Comparison of ENCODE assay signal across 1 cellular context in the genomic region with DNA sequence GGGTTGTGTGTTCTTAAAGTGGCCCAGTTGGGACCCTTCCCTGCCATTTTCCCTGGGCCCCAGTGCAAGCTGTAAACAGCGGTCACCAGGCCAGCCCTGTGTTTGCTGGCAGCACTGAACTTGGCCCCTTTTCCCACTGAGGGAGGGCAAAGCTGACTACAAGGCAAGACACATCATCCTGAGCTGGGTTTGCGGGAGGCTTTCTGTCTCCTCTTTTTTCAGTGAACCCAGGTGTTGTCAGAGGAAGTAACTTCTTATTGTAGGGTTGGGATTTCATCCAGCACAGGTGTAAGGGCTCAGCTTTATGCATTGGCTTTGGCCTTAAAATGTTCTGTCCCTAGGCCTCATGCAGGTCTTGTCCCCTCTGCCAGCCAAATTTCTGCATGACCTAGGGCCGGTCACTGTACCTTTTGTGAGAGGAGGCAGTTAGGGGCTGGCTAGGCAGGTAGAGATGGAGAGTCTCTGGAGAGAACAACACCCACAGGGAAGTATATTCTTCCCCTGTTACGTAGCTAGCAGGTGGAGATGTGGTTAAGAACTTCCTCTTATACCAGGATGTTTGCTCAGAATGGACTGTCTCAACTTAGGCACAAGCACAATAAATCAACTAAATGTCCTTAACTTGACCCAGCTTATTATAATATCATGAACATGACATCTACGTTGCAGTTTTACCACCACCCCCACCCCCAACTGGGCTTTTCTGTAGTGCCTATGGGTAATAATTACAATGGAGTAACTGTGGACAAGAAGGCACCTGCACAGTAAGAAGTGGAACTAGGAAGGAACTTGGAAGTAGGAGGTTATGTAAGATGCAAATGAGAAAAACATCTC.
TF ChIP-seq lines count a peak whose summit lies in the region.

No MANE protein-coding gene starts in this region.

TF ChIP-seq in GM12878, 131 proteins besides CTCF, POLR2A, EP300 and RAD21 (continued from another document and continues in another):
- peak; percentile 72; the same call in 1 of the 2 replicates for TF ChIP-seq SMARCA5 (IDR thresholded peaks at IDR 0.05)
- no peak for TF ChIP-seq BRCA1 (IDR thresholded peaks at IDR 0.05; ENCODE audit: low read depth, low read length)
- TF ChIP-seq USF1 (IDR thresholded peaks at IDR 0.05; ENCODE audit: borderline replicate concordance, extremely low read length, insufficient read depth, low read depth, low read length), result no peak
- no peak for TF ChIP-seq RB1 (IDR thresholded peaks at IDR 0.05; ENCODE audit: borderline replicate concordance)
- no peak for TF ChIP-seq CBX5 (IDR thresholded peaks at IDR 0.05; ENCODE audit: low read depth)
- no peak for TF ChIP-seq MYB (IDR thresholded peaks at IDR 0.05; ENCODE audit: borderline replicate concordance, low read depth, low read length)
- TF ChIP-seq MEF2A (IDR thresholded peaks at IDR 0.05; ENCODE audit: insufficient read depth, low read depth, low read length), result peak; percentile 65; the same call in 1 of the 2 replicates
- TF ChIP-seq RBBP5 (conservative IDR thresholded peaks at IDR 0.05), result no peak
- no peak for TF ChIP-seq NRF1 (conservative IDR thresholded peaks at IDR 0.05; ENCODE audit: low read depth, low read length)
- TF ChIP-seq MYC (IDR thresholded peaks at IDR 0.05; ENCODE audit: insufficient read depth, insufficient read length, insufficient replicate concordance, low read length, severe bottlenecking), result no peak
- TF ChIP-seq, protein P1, sequence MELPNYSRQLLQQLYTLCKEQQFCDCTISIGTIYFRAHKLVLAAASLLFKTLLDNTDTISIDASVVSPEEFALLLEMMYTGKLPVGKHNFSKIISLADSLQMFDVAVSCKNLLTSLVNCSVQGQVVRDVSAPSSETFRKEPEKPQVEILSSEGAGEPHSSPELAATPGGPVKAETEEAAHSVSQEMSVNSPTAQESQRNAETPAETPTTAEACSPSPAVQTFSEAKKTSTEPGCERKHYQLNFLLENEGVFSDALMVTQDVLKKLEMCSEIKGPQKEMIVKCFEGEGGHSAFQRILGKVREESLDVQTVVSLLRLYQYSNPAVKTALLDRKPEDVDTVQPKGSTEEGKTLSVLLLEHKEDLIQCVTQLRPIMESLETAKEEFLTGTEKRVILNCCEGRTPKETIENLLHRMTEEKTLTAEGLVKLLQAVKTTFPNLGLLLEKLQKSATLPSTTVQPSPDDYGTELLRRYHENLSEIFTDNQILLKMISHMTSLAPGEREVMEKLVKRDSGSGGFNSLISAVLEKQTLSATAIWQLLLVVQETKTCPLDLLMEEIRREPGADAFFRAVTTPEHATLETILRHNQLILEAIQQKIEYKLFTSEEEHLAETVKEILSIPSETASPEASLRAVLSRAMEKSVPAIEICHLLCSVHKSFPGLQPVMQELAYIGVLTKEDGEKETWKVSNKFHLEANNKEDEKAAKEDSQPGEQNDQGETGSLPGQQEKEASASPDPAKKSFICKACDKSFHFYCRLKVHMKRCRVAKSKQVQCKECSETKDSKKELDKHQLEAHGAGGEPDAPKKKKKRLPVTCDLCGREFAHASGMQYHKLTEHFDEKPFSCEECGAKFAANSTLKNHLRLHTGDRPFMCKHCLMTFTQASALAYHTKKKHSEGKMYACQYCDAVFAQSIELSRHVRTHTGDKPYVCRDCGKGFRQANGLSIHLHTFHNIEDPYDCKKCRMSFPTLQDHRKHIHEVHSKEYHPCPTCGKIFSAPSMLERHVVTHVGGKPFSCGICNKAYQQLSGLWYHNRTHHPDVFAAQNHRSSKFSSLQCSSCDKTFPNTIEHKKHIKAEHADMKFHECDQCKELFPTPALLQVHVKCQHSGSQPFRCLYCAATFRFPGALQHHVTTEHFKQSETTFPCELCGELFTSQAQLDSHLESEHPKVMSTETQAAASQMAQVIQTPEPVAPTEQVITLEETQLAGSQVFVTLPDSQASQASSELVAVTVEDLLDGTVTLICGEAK (IDR thresholded peaks at IDR 0.05; ENCODE audit: borderline replicate concordance), result no peak
- TF ChIP-seq NFXL1 (IDR thresholded peaks at IDR 0.05; ENCODE audit: borderline replicate concordance), result no peak
- TF ChIP-seq HDGF (IDR thresholded peaks at IDR 0.05), result no peak
- 0 out of 4 replicates have a peak, but pooled peaks of 1 of the 2 experiments have one; percentile 25 for TF ChIP-seq SRF (IDR thresholded peaks at IDR 0.05; ENCODE audit: low read depth in 2 of 2, low read length in 2 of 2)
- no peak for TF ChIP-seq CEBPB (IDR thresholded peaks at IDR 0.05; ENCODE audit: borderline replicate concordance in 1 of 2, low read depth in 2 of 2, low read length in 2 of 2)
- peak; percentile 89 for TF ChIP-seq CBFB (IDR thresholded peaks at IDR 0.05; ENCODE audit: low read depth)
- no peak for TF ChIP-seq EZH2 (IDR thresholded peaks at IDR 0.05; ENCODE audit: borderline replicate concordance, control insufficient read depth, low read depth, low read length)
- peak; percentile 54; the same call in 1 of the 2 replicates for TF ChIP-seq MTA3 (IDR thresholded peaks at IDR 0.05; ENCODE audit: borderline replicate concordance, low read length)
- TF ChIP-seq EED (IDR thresholded peaks at IDR 0.05; ENCODE audit: low read depth), result peak; percentile 92
- TF ChIP-seq POU2F2 (IDR thresholded peaks at IDR 0.05; ENCODE audit: borderline replicate concordance, low read depth, low read length), result peak; percentile 64; the same call in 1 of the 3 replicates
- TF ChIP-seq IKZF1 (conservative IDR thresholded peaks at IDR 0.05), result peak; percentile 94
- TF ChIP-seq EGR1 (IDR thresholded peaks at IDR 0.05; ENCODE audit: borderline replicate concordance in 1 of 2, low read depth in 2 of 2, low read length in 2 of 2), result no peak; a peak in 1 of 3 replicates
- no peak for TF ChIP-seq TCF3 (IDR thresholded peaks at IDR 0.05; ENCODE audit: borderline replicate concordance, insufficient read depth, low read depth, low read length)
- TF ChIP-seq RAD51 (IDR thresholded peaks at IDR 0.05), result no peak
- TF ChIP-seq MXI1 (IDR thresholded peaks at IDR 0.05; ENCODE audit: low read depth, low read length), result no peak
- peak; percentile 25; the same call in 1 of the 2 replicates for TF ChIP-seq IRF4 (IDR thresholded peaks at IDR 0.05; ENCODE audit: low read depth, low read length)
- TF ChIP-seq USF2 (IDR thresholded peaks at IDR 0.05; ENCODE audit: borderline replicate concordance, low read depth, low read length), result no peak
- no peak for TF ChIP-seq RELA (IDR thresholded peaks at IDR 0.05; ENCODE audit: borderline replicate concordance, partially characterized antibody)
- TF ChIP-seq TCF12 (IDR thresholded peaks at IDR 0.05; ENCODE audit: low read depth, low read length), result peak; percentile 85
- TF ChIP-seq, protein P2, sequence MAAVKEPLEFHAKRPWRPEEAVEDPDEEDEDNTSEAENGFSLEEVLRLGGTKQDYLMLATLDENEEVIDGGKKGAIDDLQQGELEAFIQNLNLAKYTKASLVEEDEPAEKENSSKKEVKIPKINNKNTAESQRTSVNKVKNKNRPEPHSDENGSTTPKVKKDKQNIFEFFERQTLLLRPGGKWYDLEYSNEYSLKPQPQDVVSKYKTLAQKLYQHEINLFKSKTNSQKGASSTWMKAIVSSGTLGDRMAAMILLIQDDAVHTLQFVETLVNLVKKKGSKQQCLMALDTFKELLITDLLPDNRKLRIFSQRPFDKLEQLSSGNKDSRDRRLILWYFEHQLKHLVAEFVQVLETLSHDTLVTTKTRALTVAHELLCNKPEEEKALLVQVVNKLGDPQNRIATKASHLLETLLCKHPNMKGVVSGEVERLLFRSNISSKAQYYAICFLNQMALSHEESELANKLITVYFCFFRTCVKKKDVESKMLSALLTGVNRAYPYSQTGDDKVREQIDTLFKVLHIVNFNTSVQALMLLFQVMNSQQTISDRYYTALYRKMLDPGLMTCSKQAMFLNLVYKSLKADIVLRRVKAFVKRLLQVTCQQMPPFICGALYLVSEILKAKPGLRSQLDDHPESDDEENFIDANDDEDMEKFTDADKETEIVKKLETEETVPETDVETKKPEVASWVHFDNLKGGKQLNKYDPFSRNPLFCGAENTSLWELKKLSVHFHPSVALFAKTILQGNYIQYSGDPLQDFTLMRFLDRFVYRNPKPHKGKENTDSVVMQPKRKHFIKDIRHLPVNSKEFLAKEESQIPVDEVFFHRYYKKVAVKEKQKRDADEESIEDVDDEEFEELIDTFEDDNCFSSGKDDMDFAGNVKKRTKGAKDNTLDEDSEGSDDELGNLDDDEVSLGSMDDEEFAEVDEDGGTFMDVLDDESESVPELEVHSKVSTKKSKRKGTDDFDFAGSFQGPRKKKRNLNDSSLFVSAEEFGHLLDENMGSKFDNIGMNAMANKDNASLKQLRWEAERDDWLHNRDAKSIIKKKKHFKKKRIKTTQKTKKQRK (IDR thresholded peaks at IDR 0.05; ENCODE audit: low read depth, low read length), result no peak
- no peak for TF ChIP-seq STAT3 (IDR thresholded peaks at IDR 0.05; ENCODE audit: low read depth, low read length)
- no peak for TF ChIP-seq SIX5 (IDR thresholded peaks at IDR 0.05; ENCODE audit: low read depth, low read length, severe bottlenecking)
- TF ChIP-seq HDAC2 (IDR thresholded peaks at IDR 0.05), result no peak
- TF ChIP-seq, protein P3, sequence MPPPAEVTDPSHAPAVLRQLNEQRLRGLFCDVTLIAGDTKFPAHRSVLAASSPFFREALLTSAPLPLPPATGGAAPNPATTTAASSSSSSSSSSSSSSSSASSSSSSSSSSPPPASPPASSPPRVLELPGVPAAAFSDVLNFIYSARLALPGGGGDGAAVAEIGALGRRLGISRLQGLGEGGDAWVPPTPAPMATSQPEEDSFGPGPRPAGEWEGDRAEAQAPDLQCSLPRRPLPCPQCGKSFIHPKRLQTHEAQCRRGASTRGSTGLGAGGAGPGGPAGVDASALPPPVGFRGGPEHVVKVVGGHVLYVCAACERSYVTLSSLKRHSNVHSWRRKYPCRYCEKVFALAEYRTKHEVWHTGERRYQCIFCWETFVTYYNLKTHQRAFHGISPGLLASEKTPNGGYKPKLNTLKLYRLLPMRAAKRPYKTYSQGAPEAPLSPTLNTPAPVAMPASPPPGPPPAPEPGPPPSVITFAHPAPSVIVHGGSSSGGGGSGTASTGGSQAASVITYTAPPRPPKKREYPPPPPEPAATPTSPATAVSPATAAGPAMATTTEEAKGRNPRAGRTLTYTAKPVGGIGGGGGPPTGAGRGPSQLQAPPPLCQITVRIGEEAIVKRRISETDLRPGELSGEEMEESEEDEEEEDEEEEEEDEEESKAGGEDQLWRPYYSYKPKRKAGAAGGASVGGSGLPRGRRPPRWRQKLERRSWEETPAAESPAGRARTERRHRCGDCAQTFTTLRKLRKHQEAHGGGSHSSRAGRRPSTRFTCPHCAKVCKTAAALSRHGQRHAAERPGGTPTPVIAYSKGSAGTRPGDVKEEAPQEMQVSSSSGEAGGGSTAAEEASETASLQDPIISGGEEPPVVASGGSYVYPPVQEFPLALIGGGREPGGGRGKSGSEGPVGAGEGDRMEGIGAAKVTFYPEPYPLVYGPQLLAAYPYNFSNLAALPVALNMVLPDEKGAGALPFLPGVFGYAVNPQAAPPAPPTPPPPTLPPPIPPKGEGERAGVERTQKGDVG (CRISPR knock-in tag; IDR thresholded peaks at IDR 0.05), result peak; percentile 98
- TF ChIP-seq BMI1 (IDR thresholded peaks at IDR 0.05; ENCODE audit: borderline replicate concordance), result no peak; the same call in 1 of the 2 replicates
- TF ChIP-seq, protein P4, sequence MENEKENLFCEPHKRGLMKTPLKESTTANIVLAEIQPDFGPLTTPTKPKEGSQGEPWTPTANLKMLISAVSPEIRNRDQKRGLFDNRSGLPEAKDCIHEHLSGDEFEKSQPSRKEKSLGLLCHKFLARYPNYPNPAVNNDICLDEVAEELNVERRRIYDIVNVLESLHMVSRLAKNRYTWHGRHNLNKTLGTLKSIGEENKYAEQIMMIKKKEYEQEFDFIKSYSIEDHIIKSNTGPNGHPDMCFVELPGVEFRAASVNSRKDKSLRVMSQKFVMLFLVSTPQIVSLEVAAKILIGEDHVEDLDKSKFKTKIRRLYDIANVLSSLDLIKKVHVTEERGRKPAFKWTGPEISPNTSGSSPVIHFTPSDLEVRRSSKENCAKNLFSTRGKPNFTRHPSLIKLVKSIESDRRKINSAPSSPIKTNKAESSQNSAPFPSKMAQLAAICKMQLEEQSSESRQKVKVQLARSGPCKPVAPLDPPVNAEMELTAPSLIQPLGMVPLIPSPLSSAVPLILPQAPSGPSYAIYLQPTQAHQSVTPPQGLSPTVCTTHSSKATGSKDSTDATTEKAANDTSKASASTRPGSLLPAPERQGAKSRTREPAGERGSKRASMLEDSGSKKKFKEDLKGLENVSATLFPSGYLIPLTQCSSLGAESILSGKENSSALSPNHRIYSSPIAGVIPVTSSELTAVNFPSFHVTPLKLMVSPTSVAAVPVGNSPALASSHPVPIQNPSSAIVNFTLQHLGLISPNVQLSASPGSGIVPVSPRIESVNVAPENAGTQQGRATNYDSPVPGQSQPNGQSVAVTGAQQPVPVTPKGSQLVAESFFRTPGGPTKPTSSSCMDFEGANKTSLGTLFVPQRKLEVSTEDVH (IDR thresholded peaks at IDR 0.05; ENCODE audit: low read depth, partially characterized antibody), result no peak
- peak; percentile 81 for TF ChIP-seq JUNB (IDR thresholded peaks at IDR 0.05)
- TF ChIP-seq SREBF1 (IDR thresholded peaks at IDR 0.05; ENCODE audit: low read length), result no peak
- TF ChIP-seq YY1 (IDR thresholded peaks at IDR 0.05; ENCODE audit: low read depth, low read length), result peak; percentile 81
- TF ChIP-seq HSF1 (IDR thresholded peaks at IDR 0.05; ENCODE audit: low read depth, low read length), result no peak
